1 cellular context compared by ENCODE assay signal in the genomic region with DNA sequence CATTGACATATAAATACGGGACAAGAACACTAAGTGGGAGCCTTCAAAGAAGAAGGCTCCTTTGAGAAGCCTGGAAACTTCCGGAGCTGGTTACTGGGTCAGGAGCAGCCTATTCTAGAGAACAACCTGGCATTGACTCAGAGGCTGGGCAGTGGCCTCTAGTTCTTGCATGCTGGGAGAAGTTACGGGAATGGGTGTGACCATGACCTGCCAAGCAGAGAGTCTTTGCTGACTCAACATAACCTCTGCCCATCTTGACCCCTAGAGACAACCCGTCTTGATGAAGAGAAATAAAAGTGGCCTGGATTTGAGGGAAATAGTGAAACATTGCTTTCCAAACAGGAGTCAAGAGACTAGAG.
TF ChIP-seq lines count a peak whose summit lies in the region.

No MANE protein-coding gene starts in this region.

TF ChIP-seq in GM23338, 12 proteins besides CTCF, POLR2A, EP300 and RAD21 (continued from another document):
- TF ChIP-seq, protein P1, sequence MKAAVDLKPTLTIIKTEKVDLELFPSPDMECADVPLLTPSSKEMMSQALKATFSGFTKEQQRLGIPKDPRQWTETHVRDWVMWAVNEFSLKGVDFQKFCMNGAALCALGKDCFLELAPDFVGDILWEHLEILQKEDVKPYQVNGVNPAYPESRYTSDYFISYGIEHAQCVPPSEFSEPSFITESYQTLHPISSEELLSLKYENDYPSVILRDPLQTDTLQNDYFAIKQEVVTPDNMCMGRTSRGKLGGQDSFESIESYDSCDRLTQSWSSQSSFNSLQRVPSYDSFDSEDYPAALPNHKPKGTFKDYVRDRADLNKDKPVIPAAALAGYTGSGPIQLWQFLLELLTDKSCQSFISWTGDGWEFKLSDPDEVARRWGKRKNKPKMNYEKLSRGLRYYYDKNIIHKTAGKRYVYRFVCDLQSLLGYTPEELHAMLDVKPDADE (IDR thresholded peaks at IDR 0.05), result no peak
- TF ChIP-seq, protein P2, sequence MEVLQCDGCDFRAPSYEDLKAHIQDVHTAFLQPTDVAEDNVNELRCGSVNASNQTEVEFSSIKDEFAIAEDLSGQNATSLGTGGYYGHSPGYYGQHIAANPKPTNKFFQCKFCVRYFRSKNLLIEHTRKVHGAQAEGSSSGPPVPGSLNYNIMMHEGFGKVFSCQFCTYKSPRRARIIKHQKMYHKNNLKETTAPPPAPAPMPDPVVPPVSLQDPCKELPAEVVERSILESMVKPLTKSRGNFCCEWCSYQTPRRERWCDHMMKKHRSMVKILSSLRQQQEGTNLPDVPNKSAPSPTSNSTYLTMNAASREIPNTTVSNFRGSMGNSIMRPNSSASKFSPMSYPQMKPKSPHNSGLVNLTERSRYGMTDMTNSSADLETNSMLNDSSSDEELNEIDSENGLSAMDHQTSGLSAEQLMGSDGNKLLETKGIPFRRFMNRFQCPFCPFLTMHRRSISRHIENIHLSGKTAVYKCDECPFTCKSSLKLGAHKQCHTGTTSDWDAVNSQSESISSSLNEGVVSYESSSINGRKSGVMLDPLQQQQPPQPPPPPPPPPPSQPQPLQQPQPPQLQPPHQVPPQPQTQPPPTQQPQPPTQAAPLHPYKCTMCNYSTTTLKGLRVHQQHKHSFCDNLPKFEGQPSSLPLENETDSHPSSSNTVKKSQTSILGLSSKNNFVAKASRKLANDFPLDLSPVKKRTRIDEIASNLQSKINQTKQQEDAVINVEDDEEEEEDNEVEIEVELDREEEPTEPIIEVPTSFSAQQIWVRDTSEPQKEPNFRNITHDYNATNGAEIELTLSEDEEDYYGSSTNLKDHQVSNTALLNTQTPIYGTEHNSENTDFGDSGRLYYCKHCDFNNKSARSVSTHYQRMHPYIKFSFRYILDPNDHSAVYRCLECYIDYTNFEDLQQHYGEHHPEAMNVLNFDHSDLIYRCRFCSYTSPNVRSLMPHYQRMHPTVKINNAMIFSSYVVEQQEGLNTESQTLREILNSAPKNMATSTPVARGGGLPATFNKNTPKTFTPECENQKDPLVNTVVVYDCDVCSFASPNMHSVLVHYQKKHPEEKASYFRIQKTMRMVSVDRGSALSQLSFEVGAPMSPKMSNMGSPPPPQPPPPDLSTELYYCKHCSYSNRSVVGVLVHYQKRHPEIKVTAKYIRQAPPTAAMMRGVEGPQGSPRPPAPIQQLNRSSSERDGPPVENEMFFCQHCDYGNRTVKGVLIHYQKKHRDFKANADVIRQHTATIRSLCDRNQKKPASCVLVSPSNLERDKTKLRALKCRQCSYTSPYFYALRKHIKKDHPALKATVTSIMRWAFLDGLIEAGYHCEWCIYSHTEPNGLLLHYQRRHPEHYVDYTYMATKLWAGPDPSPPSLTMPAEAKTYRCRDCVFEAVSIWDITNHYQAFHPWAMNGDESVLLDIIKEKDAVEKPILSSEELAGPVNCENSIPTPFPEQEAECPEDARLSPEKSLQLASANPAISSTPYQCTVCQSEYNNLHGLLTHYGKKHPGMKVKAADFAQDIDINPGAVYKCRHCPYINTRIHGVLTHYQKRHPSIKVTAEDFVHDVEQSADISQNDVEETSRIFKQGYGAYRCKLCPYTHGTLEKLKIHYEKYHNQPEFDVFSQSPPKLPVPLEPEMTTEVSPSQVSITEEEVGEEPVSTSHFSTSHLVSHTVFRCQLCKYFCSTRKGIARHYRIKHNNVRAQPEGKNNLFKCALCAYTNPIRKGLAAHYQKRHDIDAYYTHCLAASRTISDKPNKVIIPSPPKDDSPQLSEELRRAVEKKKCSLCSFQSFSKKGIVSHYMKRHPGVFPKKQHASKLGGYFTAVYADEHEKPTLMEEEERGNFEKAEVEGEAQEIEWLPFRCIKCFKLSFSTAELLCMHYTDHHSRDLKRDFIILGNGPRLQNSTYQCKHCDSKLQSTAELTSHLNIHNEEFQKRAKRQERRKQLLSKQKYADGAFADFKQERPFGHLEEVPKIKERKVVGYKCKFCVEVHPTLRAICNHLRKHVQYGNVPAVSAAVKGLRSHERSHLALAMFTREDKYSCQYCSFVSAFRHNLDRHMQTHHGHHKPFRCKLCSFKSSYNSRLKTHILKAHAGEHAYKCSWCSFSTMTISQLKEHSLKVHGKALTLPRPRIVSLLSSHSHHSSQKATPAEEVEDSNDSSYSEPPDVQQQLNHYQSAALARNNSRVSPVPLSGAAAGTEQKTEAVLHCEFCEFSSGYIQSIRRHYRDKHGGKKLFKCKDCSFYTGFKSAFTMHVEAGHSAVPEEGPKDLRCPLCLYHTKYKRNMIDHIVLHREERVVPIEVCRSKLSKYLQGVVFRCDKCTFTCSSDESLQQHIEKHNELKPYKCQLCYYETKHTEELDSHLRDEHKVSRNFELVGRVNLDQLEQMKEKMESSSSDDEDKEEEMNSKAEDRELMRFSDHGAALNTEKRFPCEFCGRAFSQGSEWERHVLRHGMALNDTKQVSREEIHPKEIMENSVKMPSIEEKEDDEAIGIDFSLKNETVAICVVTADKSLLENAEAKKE (CRISPR knock-in tag; IDR thresholded peaks at IDR 0.05), result no peak
- no peak for TF ChIP-seq STAT1 (IDR thresholded peaks at IDR 0.05; ENCODE audit: unreplicated experiment)
- TF ChIP-seq POLR2AphosphoS5 (IDR thresholded peaks at IDR 0.05; ENCODE audit: low read depth), result no peak
- no peak for TF ChIP-seq JUNB (IDR thresholded peaks at IDR 0.05; ENCODE audit: unreplicated experiment)
- TF ChIP-seq EZH2phosphoT487 (IDR thresholded peaks at IDR 0.05; ENCODE audit: unreplicated experiment), result no peak
- no peak for TF ChIP-seq CREB1 (CRISPR knock-in tag; IDR thresholded peaks at IDR 0.05; ENCODE audit: low read depth)
- TF ChIP-seq, protein P3, sequence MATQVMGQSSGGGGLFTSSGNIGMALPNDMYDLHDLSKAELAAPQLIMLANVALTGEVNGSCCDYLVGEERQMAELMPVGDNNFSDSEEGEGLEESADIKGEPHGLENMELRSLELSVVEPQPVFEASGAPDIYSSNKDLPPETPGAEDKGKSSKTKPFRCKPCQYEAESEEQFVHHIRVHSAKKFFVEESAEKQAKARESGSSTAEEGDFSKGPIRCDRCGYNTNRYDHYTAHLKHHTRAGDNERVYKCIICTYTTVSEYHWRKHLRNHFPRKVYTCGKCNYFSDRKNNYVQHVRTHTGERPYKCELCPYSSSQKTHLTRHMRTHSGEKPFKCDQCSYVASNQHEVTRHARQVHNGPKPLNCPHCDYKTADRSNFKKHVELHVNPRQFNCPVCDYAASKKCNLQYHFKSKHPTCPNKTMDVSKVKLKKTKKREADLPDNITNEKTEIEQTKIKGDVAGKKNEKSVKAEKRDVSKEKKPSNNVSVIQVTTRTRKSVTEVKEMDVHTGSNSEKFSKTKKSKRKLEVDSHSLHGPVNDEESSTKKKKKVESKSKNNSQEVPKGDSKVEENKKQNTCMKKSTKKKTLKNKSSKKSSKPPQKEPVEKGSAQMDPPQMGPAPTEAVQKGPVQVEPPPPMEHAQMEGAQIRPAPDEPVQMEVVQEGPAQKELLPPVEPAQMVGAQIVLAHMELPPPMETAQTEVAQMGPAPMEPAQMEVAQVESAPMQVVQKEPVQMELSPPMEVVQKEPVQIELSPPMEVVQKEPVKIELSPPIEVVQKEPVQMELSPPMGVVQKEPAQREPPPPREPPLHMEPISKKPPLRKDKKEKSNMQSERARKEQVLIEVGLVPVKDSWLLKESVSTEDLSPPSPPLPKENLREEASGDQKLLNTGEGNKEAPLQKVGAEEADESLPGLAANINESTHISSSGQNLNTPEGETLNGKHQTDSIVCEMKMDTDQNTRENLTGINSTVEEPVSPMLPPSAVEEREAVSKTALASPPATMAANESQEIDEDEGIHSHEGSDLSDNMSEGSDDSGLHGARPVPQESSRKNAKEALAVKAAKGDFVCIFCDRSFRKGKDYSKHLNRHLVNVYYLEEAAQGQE (IDR thresholded peaks at IDR 0.05; ENCODE audit: unreplicated experiment), result no peak
- no peak for TF ChIP-seq ZNF114 (CRISPR knock-in tag; IDR thresholded peaks at IDR 0.05)
- TF ChIP-seq ZNF331 (CRISPR knock-in tag; IDR thresholded peaks at IDR 0.05; ENCODE audit: low read depth), result no peak
